In the genomic region with DNA sequence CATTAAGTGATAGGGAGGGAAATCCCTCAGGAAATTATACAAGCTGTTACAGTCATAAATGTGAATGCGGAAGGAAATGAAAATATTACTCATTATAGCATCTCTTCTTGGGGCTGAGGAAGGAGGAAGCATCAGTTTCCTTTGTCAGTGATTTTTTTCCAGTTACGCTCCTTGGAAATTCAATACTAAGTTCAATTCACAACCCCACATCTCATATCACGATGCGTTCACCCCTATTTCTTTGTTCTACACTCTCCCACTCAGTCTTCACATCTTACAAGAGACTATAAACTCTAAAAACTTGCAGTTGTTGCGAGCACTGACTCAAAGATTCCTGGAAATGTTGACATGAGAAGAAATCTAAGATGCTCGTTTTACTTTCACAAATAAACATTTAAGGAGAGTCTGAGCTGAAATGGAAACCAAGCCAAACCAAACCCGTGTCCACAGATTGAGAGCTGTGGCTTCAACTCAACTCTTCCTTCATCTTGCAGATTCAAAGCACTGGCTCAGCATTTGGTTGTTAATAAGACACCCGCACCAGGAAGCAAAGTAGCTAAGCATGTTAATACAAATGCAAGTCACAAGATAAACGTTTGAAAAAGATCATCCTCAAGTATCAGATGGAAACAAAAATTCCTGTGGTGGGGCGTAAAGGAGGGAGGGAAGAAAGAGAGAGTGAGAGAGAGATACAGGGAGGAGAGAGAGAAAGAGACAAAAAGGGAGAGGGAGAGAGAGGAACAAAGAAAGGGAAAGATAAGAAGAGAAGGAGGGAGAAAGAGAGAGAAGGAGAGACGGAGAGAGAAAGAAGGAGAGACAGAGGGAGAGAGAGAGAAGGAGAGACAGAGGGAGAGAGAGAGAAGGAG, we compare ENCODE assay signal across 9 cellular contexts.
DNase-seq lines count a peak whose midpoint lies in the region; ATAC-seq and TF ChIP-seq lines count a peak whose summit lies in the region.
"Had no signal": no experiment of that assay in that cellular context is flagged by ENCODE, and none has a peak within 500 bp of the region (broad histone marks: within the 10 kb centered on the region; RNA-seq: fewer than 3 reads in every experiment).

No MANE protein-coding gene starts in this region.

- H3K9me3 ChIP-seq in SK-N-SH = no peaks in the 10 kb centered on the region
- H3K9me3 ChIP-seq in spleen = no peaks in the 10 kb centered on the region
- no peaks in the 10 kb centered on the region for H3K9me3 ChIP-seq in adrenal gland (replicated peaks in 1 of 3)

- CTCF ChIA-PET in SK-N-SH (lab: Yijun Ruan, JAX) = no interaction called here
- CTCF ChIA-PET in activated CD4-positive, alpha-beta memory T cell treated with anti-CD3 and anti-CD28 coated beads for 36 hours (lab: Charles Lee) = no interaction called here

- no peaks in the 10 kb centered on the region for H3K79me2 ChIP-seq in SK-N-SH (ENCODE audit: insufficient read depth)

- H3K27ac ChIP-seq in SK-N-SH (ENCODE audit: low read depth in 2 of 2, low read length in 1 of 2) (peak overlapping the region; percentile 77 to 98; a peak in 3 of 4 replicates), spleen (peak overlapping the region in 5 of 8 donors; percentile 36 to 72 (median 63)), adrenal gland (no peak overlapping the region)

- H3K4me1 Mint-ChIP-seq in activated CD4-positive, alpha-beta memory T cell treated with anti-CD3 and anti-CD28 coated beads for 36 hours (ENCODE audit: low read depth) = peaks cover 17% of the 10 kb centered on the region

- TF ChIP-seq CTCF in SK-N-SH (IDR thresholded peaks at IDR 0.05) = no peak
- TF ChIP-seq CTCF in spleen (IDR thresholded peaks at IDR 0.05 in 8 of 11, conservative IDR thresholded peaks at IDR 0.05 in 3 of 11) = no peak
- TF ChIP-seq CTCF in adrenal gland (IDR thresholded peaks at IDR 0.05) = no peak

- intact Hi-C loops in activated CD4-positive, alpha-beta memory T cell treated with anti-CD3 and anti-CD28 coated beads for 36 hours (cut with micrococcal nuclease) = loop anchor here (1.0 to 2.0 kb wide), 2 partner anchors 36 to 58 kb away; no protein-coding TSS in a partner anchor
- intact Hi-C loops in spleen (cut with DNase I; ENCODE audit: low total_unique reads) (no loop called here), adrenal gland (cut with DNase I) (no loop called here)

- no peak for TF ChIP-seq POLR2A in spleen (IDR thresholded peaks at IDR 0.05)
- TF ChIP-seq POLR2A in adrenal gland (IDR thresholded peaks at IDR 0.05) = no peak

- H3K9ac ChIP-seq in SK-N-SH = peak overlapping the region; percentile 73

- DNase-seq in SK-N-SH (no peak), fibroblast of the conjunctiva (ENCODE audit: low read depth) (peak; percentile 83), spleen (no peak), NCI-H1048 (lab: John Stamatoyannopoulos, UW) (no peak), adrenal gland (no peak)
- peak; percentile 35 for DNase-seq in activated CD4-positive, alpha-beta memory T cell treated with anti-CD3 and anti-CD28 coated beads for 36 hours
- DNase-seq: NCI-H2171 had no signal

- no peak overlapping the region for H3K27ac Mint-ChIP-seq in activated CD4-positive, alpha-beta memory T cell treated with anti-CD3 and anti-CD28 coated beads for 36 hours

- H3K27me3 ChIP-seq in SK-N-SH (ENCODE audit: insufficient read depth) = no peaks in the 10 kb centered on the region
- H3K27me3 ChIP-seq in spleen (replicated peaks in 1 of 7) = no peaks in the 10 kb centered on the region
- no peaks in the 10 kb centered on the region for H3K27me3 ChIP-seq in adrenal gland

- TF ChIP-seq RAD21 in SK-N-SH (IDR thresholded peaks at IDR 0.05; ENCODE audit: low read length) = no peak

- H3K4me3 ChIP-seq in SK-N-SH (ENCODE audit: low read depth in 2 of 2, low read length in 1 of 2) = no peak overlapping the region
- no peak overlapping the region for H3K4me3 ChIP-seq in spleen
- H3K4me3 ChIP-seq in adrenal gland = no peak overlapping the region

- peak overlapping the region; percentile 87 for H2AFZ ChIP-seq in SK-N-SH (ENCODE audit: low read depth)

- WGBS in SK-N-SH (ENCODE audit: low lambda C conversion rate) = 77% methylated on average over 11 of the region's 11 CpGs
- 44 to 56% (median 46%) methylated on average over 11 of the region's 11 CpGs for WGBS in spleen, 5 donors
- WGBS in adrenal gland, 4 donors = 54 to 60% (median 58%) methylated on average over 11 of the region's 11 CpGs

- H3K36me3 Mint-ChIP-seq in activated CD4-positive, alpha-beta memory T cell treated with anti-CD3 and anti-CD28 coated beads for 36 hours = no peaks in the 10 kb centered on the region

- H3F3A ChIP-seq in SK-N-SH (replicated peaks; ENCODE audit: insufficient read depth) = peaks cover 40% of the 10 kb centered on the region

- H4K20me1 ChIP-seq in SK-N-SH (ENCODE audit: insufficient read depth) = no peaks in the 10 kb centered on the region

- H3K4me1 ChIP-seq in SK-N-SH (ENCODE audit: control insufficient read depth in 1 of 2, insufficient read depth in 2 of 2, low read depth in 1 of 2, low read length in 1 of 2) (peaks cover 18 to 33% of the 10 kb centered on the region in 2 experiments), spleen (peaks cover 0 to 30% (median 25%) of the 10 kb centered on the region in 6 donors), adrenal gland (replicated peaks in 1 of 2) (peaks cover 0 to 6% of the 10 kb centered on the region in 2 donors)

- H3K27me3 Mint-ChIP-seq in activated CD4-positive, alpha-beta memory T cell treated with anti-CD3 and anti-CD28 coated beads for 36 hours = no peaks in the 10 kb centered on the region

- H3K9me2 ChIP-seq in SK-N-SH = no peaks in the 10 kb centered on the region

- H3K36me3 ChIP-seq in SK-N-SH (replicated peaks in 1 of 2; ENCODE audit: control insufficient read depth in 1 of 2, insufficient read depth in 2 of 2, low read length in 1 of 2) (no peaks in the 10 kb centered on the region), spleen (no peaks in the 10 kb centered on the region), adrenal gland (replicated peaks in 1 of 2) (no peaks in the 10 kb centered on the region)

- peak overlapping the region; percentile 64 for H3K4me2 ChIP-seq in SK-N-SH

- POLR2A ChIA-PET in SK-N-SH (lab: Yijun Ruan, JAX) = no interaction called here
- POLR2A ChIA-PET in activated CD4-positive, alpha-beta memory T cell treated with anti-CD3 and anti-CD28 coated beads for 36 hours (lab: Charles Lee) = interaction anchor here (1.2 kb wide), 1 partner anchor 58 kb away, joined by 3 read pairs; no protein-coding TSS in a partner anchor

- ATAC-seq in SK-N-SH treated with all-trans-retinoic acid at 6 μM for 48 hours (no peak), HG02938 (IDR thresholded peaks at IDR 0.05; ENCODE audit: unreplicated experiment) (no peak)

- H3K4me3 Mint-ChIP-seq in activated CD4-positive, alpha-beta memory T cell treated with anti-CD3 and anti-CD28 coated beads for 36 hours = no peak overlapping the region

- TF ChIP-seq EP300 in SK-N-SH (IDR thresholded peaks at IDR 0.05; ENCODE audit: borderline replicate concordance in 1 of 2, low read depth in 1 of 2, low read length in 1 of 2) = no peak

- no peaks in the 10 kb centered on the region for H3K9me3 Mint-ChIP-seq in activated CD4-positive, alpha-beta memory T cell treated with anti-CD3 and anti-CD28 coated beads for 36 hours

TF ChIP-seq in SK-N-SH, 30 proteins besides CTCF, POLR2A, EP300 and RAD21:
- TF ChIP-seq FOSL2 (IDR thresholded peaks at IDR 0.05; ENCODE audit: borderline replicate concordance, low read depth) (no peak), SMC3 (IDR thresholded peaks at IDR 0.05; ENCODE audit: low read depth, low read length) (no peak)

TF ChIP-seq in SK-N-SH treated with all-trans-retinoic acid at 6 μM for 48 hours, 23 proteins besides CTCF, POLR2A, EP300 and RAD21 (continues in another document):
- TF ChIP-seq SNAI2 (CRISPR knock-in tag; IDR thresholded peaks at IDR 0.05) (no peak), ARNTL (CRISPR knock-in tag; IDR thresholded peaks at IDR 0.05; ENCODE audit: borderline replicate concordance, low read depth) (no peak), ZNF565 (CRISPR knock-in tag; conservative IDR thresholded peaks at IDR 0.05; ENCODE audit: low read depth) (no peak), ESRRG (CRISPR knock-in tag; IDR thresholded peaks at IDR 0.05) (no peak), TCF4 (CRISPR knock-in tag; IDR thresholded peaks at IDR 0.05; ENCODE audit: borderline replicate concordance) (no peak), GLIS3 (CRISPR knock-in tag; IDR thresholded peaks at IDR 0.05) (no peak), ZC3H10 (CRISPR knock-in tag; IDR thresholded peaks at IDR 0.05) (no peak)
- TF ChIP-seq, protein P1, sequence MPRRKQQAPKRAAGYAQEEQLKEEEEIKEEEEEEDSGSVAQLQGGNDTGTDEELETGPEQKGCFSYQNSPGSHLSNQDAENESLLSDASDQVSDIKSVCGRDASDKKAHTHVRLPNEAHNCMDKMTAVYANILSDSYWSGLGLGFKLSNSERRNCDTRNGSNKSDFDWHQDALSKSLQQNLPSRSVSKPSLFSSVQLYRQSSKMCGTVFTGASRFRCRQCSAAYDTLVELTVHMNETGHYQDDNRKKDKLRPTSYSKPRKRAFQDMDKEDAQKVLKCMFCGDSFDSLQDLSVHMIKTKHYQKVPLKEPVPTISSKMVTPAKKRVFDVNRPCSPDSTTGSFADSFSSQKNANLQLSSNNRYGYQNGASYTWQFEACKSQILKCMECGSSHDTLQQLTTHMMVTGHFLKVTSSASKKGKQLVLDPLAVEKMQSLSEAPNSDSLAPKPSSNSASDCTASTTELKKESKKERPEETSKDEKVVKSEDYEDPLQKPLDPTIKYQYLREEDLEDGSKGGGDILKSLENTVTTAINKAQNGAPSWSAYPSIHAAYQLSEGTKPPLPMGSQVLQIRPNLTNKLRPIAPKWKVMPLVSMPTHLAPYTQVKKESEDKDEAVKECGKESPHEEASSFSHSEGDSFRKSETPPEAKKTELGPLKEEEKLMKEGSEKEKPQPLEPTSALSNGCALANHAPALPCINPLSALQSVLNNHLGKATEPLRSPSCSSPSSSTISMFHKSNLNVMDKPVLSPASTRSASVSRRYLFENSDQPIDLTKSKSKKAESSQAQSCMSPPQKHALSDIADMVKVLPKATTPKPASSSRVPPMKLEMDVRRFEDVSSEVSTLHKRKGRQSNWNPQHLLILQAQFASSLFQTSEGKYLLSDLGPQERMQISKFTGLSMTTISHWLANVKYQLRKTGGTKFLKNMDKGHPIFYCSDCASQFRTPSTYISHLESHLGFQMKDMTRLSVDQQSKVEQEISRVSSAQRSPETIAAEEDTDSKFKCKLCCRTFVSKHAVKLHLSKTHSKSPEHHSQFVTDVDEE (CRISPR knock-in tag; IDR thresholded peaks at IDR 0.05) = no peak

Comparison
In these comparisons a context has a peak if more than half of its experiments do, and no peak if none do; other contexts are left out.
1. DNase-seq: peak in activated CD4-positive, alpha-beta memory T cell treated with anti-CD3 and anti-CD28 coated beads for 36 hours (single experiment) and fibroblast of the conjunctiva (single experiment); none in SK-N-SH (single experiment), spleen (single experiment), NCI-H1048 (single experiment) and adrenal gland (0 of 7).
2. H3K27ac ChIP-seq: peak in SK-N-SH (2 of 2) and spleen (5 of 8); none in adrenal gland (0 of 5).